12 cellular contexts compared by ENCODE assay signal in the genomic region with DNA sequence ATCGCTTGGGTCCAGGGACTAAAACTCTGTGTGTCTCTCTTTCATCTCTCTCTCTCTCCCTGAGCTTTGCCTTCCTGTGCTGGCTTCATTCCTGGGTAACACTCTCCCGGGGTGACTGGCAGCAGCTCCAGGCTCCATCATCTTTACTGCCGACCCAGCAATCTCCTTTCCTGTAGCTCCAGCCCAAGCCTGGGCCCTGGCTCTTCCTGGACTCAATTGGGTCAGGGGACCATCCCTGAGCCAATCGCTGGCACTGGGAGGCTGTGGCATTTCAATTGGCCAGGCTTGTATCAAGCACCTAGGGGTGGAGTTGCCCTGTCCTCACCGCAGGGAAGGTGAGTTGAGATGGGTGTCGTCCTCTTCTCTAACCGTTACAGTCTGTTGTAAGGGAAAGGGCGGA. TPM values are rescaled to one million over a fixed set of nuclear protein-coding genes. Genes with fewer than 3 reads are reported as not detected.
A peak's percentile ranks its signal among the peaks of the same experiment; 100 is the strongest.
DNase-seq lines count a peak whose midpoint lies in the region; ATAC-seq and TF ChIP-seq lines count a peak whose summit lies in the region.
"Had no signal": no experiment of that assay in that cellular context is flagged by ENCODE, and none has a peak within 500 bp of the region (broad histone marks: within the 10 kb centered on the region; RNA-seq: fewer than 3 reads in every experiment).

No MANE protein-coding gene starts in this region.

- H3K9me3 ChIP-seq in duodenal mucosa (ENCODE audit: control insufficient read depth in 1 of 2, low read length in 2 of 2) (no peaks in the 10 kb centered on the region), lower lobe of right lung (no peaks in the 10 kb centered on the region), vagina (no peaks in the 10 kb centered on the region)
- H3K9me3 ChIP-seq: MG63, ovary had no signal

- H3K27ac Mint-ChIP-seq in natural killer cell = peak overlapping the region in 1 of 2 donors; percentile 53
- H3K27ac Mint-ChIP-seq in natural killer cell treated with Interleukin-12 subunit alpha and Interleukin-12 subunit beta and Interleukin-15 and Interleukin-18, amount 100 ng/mL, for 72 hours = peak overlapping the region in 1 of 2 donors; percentile 72

- no peak overlapping the region for H3K9ac ChIP-seq in duodenal mucosa (ENCODE audit: low read depth in 1 of 2, low read length in 2 of 2)

- no peaks in the 10 kb centered on the region for H3K36me3 ChIP-seq in duodenal mucosa (ENCODE audit: control insufficient read depth in 1 of 2, insufficient read depth in 2 of 2, low read length in 2 of 2)
- H3K36me3 ChIP-seq in lower lobe of right lung = no peaks in the 10 kb centered on the region
- no peaks in the 10 kb centered on the region for H3K36me3 ChIP-seq in vagina
- H3K36me3 ChIP-seq: MG63, ovary had no signal

- no peak for TF ChIP-seq POLR2A in vagina (IDR thresholded peaks at IDR 0.05)

- no peaks in the 10 kb centered on the region for H3K36me3 Mint-ChIP-seq in natural killer cell
- H3K36me3 Mint-ChIP-seq in natural killer cell treated with Interleukin-12 subunit alpha and Interleukin-12 subunit beta and Interleukin-15 and Interleukin-18, amount 100 ng/mL, for 72 hours = no peaks in the 10 kb centered on the region

- peak overlapping the region; percentile 85 for H3K4me3 Mint-ChIP-seq in natural killer cell
- no peak overlapping the region for H3K4me3 Mint-ChIP-seq in natural killer cell treated with Interleukin-12 subunit alpha and Interleukin-12 subunit beta and Interleukin-15 and Interleukin-18, amount 100 ng/mL, for 72 hours

- H3K9me3 Mint-ChIP-seq in natural killer cell = no peaks in the 10 kb centered on the region
- H3K9me3 Mint-ChIP-seq in natural killer cell treated with Interleukin-12 subunit alpha and Interleukin-12 subunit beta and Interleukin-15 and Interleukin-18, amount 100 ng/mL, for 72 hours = no peaks in the 10 kb centered on the region

- H3K4me3 ChIP-seq in duodenal mucosa (ENCODE audit: low read depth in 1 of 2, low read length in 2 of 2) (peak overlapping the region; percentile 55 to 58), lower lobe of right lung (peak overlapping the region; percentile 35), vagina (peak overlapping the region in 1 of 2 donors; percentile 21)
- H3K4me3 ChIP-seq: MG63, ovary had no signal

- no peak for DNase-seq in natural killer cell
- DNase-seq in natural killer cell treated with Interleukin-12 subunit alpha and Interleukin-12 subunit beta and Interleukin-15 and Interleukin-18, amount 100 ng/mL, for 72 hours (ENCODE audit: low spot score) = no peak
- no peak for DNase-seq in lower lobe of right lung
- no peak for DNase-seq in vagina (ENCODE audit: extremely low spot score in 2 of 2)
- DNase-seq in NCI-H526 (lab: John Stamatoyannopoulos, UW) = no peak
- no peak for DNase-seq in activated CD8-positive, alpha-beta memory T cell treated with anti-CD3 and anti-CD28 coated beads for 24 hours
- DNase-seq in DMS 273 (lab: John Stamatoyannopoulos, UW; ENCODE audit: unreplicated experiment) = no peak
- DNase-seq: MG63 had no signal

- TF ChIP-seq CTCF in natural killer cell (IDR thresholded peaks at IDR 0.05) = no peak
- TF ChIP-seq CTCF in lower lobe of right lung (IDR thresholded peaks at IDR 0.05) = no peak
- no peak for TF ChIP-seq CTCF in vagina (IDR thresholded peaks at IDR 0.05)

- H3K27ac ChIP-seq in duodenal mucosa (ENCODE audit: low read depth, low read length) (no peak overlapping the region), lower lobe of right lung (no peak overlapping the region), vagina (peak overlapping the region; percentile 9)
- H3K27ac ChIP-seq: ovary had no signal

- ATAC-seq in natural killer cell (no peak), lower lobe of right lung (peak in 1 of 2 donors; percentile 34)
- ATAC-seq in natural killer cell treated with Interleukin-12 subunit alpha and Interleukin-12 subunit beta and Interleukin-15 and Interleukin-18, amount 100 ng/mL, for 72 hours = no peak

- intact Hi-C loops in natural killer cell (cut with micrococcal nuclease) = no loop called here
- intact Hi-C loops in lower lobe of right lung (cut with DNase I) = no loop called here
- intact Hi-C loops in vagina (cut with DNase I) = no loop called here

- H3K4me1 Mint-ChIP-seq in natural killer cell = peaks cover 9 to 10% of the 10 kb centered on the region in 2 donors
- peaks cover 0 to 9% of the 10 kb centered on the region in 2 donors for H3K4me1 Mint-ChIP-seq in natural killer cell treated with Interleukin-12 subunit alpha and Interleukin-12 subunit beta and Interleukin-15 and Interleukin-18, amount 100 ng/mL, for 72 hours (ENCODE audit: low read depth in 2 of 2)

- H3K27me3 ChIP-seq in duodenal mucosa (ENCODE audit: control insufficient read depth in 1 of 2, insufficient read depth in 2 of 2, low read length in 2 of 2) (peaks cover 0 to 2% of the 10 kb centered on the region in 2 donors), lower lobe of right lung (ENCODE audit: low read depth) (no peaks in the 10 kb centered on the region), vagina (no peaks in the 10 kb centered on the region)
- H3K27me3 ChIP-seq: MG63, ovary had no signal

- H3K4me1 ChIP-seq in duodenal mucosa (ENCODE audit: control insufficient read depth in 1 of 2, insufficient read depth in 2 of 2, low read length in 2 of 2) (peaks cover 0 to 6% of the 10 kb centered on the region in 2 donors), lower lobe of right lung (no peaks in the 10 kb centered on the region), vagina (peaks cover 9% of the 10 kb centered on the region)

- peaks cover 0 to 14% of the 10 kb centered on the region in 2 donors for H3K27me3 Mint-ChIP-seq in natural killer cell (ENCODE audit: low read depth in 2 of 2)
- H3K27me3 Mint-ChIP-seq in natural killer cell treated with Interleukin-12 subunit alpha and Interleukin-12 subunit beta and Interleukin-15 and Interleukin-18, amount 100 ng/mL, for 72 hours = peaks cover 16 to 33% of the 10 kb centered on the region in 2 donors

RNA-seq across cellular contexts. Expression of gene FAM240B, which starts 31.9 kb away (rescaled TPM):
- total RNA-seq in natural killer cell (not detected), lower lobe of right lung (not detected), vagina (not detected)
- total RNA-seq in natural killer cell treated with Interleukin-12 subunit alpha and Interleukin-12 subunit beta and Interleukin-15 and Interleukin-18, amount 100 ng/mL, for 72 hours = not detected
- total RNA-seq: dermis microvascular lymphatic vessel endothelial cell, left lobe of liver, ovary had no signal
